ENCODE assay signal across 8 cellular contexts in genomic region chr10:103666109-103666508, GRCh38.
DNase-seq lines count a peak whose midpoint lies in the region; ATAC-seq and TF ChIP-seq lines count a peak whose summit lies in the region.

No MANE protein-coding gene starts in this region.

- intact Hi-C loops in dorsolateral prefrontal cortex (cut with DNase I), result loop anchor here in 1 of 2 donors (10.0 kb wide), 1 partner anchor 51 kb away; no protein-coding TSS in a partner anchor

- H3K27me3 ChIP-seq in dorsolateral prefrontal cortex (no peaks in the 10 kb centered on the region), skeletal muscle tissue (ENCODE audit: control insufficient read depth in 3 of 3, insufficient read depth in 3 of 3, low read length in 3 of 3) (no peaks in the 10 kb centered on the region)

- ATAC-seq in HG02973 (IDR thresholded peaks at IDR 0.05; ENCODE audit: unreplicated experiment), result no peak

- H3K9me3 ChIP-seq in skeletal muscle tissue (ENCODE audit: control insufficient read depth in 3 of 3, low read length in 3 of 3), result no peaks in the 10 kb centered on the region

- peaks cover 55 to 72% (median 59%) of the 10 kb centered on the region in 3 donors for H3K4me1 ChIP-seq in skeletal muscle tissue (ENCODE audit: control insufficient read depth in 3 of 3, insufficient read depth in 3 of 3, low read length in 3 of 3)

- peak; percentile 14 for DNase-seq in NCI-H748 (lab: John Stamatoyannopoulos, UW; ENCODE audit: unreplicated experiment)
- DNase-seq in NCI-H748 treated with DMSO at 0.1 percent for 48 hours (lab: John Stamatoyannopoulos, UW), result no peak
- peak; percentile 59 for DNase-seq in LHCN-M2 (ENCODE audit: low read depth)
- peak in 3 of 10 donors; percentile 35 to 74 (median 50) for DNase-seq in dorsolateral prefrontal cortex
- DNase-seq in NCI-H1048 (lab: John Stamatoyannopoulos, UW), result no peak
- DNase-seq in inferior parietal cortex (ENCODE audit: extremely low spot score), result no peak

- H3K4me3 ChIP-seq in dorsolateral prefrontal cortex (no peak overlapping the region), skeletal muscle tissue (ENCODE audit: low read length in 3 of 3) (no peak overlapping the region)

- peaks cover 0 to 2% (median 0%) of the 10 kb centered on the region in 3 donors for H3K36me3 ChIP-seq in skeletal muscle tissue (ENCODE audit: control insufficient read depth in 3 of 3, insufficient read depth in 3 of 3, low read length in 3 of 3)

- H3K9ac ChIP-seq in skeletal muscle tissue (ENCODE audit: low read depth in 1 of 3, low read length in 3 of 3), result no peak overlapping the region

- H3K27ac ChIP-seq in dorsolateral prefrontal cortex (peak overlapping the region in 42 of 59 donors; percentile 3 to 97 (median 83)), skeletal muscle tissue (ENCODE audit: low read depth, low read length) (peak overlapping the region; percentile 69)

- TF ChIP-seq CTCF in dorsolateral prefrontal cortex (IDR thresholded peaks at IDR 0.05 in 54 of 56, conservative IDR thresholded peaks at IDR 0.05 in 2 of 56; ENCODE audit: low read depth in 1 of 56, partially characterized antibody in 56 of 56), result peak in 54 of 56 donors; percentile 16 to 63 (median 44)

Comparison
In these comparisons a context has a peak if more than half of its experiments do, and no peak if none do; other contexts are left out.
1. DNase-seq: peak in NCI-H748 (single experiment) and LHCN-M2 (single experiment); none in NCI-H748 treated with DMSO at 0.1 percent for 48 hours (single experiment), NCI-H1048 (single experiment) and inferior parietal cortex (single experiment).